ENCODE assay signal across 22 cellular contexts in genomic region chr17:69508814-69509213, GRCh38.
"Had no signal": no experiment of that assay in that cellular context is flagged by ENCODE, and none has a peak within 500 bp of the region (broad histone marks: within the 10 kb centered on the region; RNA-seq: fewer than 3 reads in every experiment).

No MANE protein-coding gene starts in this region.

- H3K9ac ChIP-seq: parathyroid adenoma had no signal

- H3K27ac ChIP-seq: dorsolateral prefrontal cortex, heart right ventricle, parathyroid adenoma, prostate gland, right lobe of liver, spleen, testis, tibial nerve, upper lobe of right lung, vagina had no signal

- FAIRE-seq: islet of Langerhans had no signal

- H3K4me1 ChIP-seq: heart right ventricle, parathyroid adenoma, right lobe of liver, testis, tibial nerve, upper lobe of right lung, vagina had no signal

- H3K9me3 ChIP-seq: prostate gland, right lobe of liver, testis, upper lobe of right lung, vagina had no signal

- DNase-seq: dorsolateral prefrontal cortex; effector CD8-positive, alpha-beta T cell; heart right ventricle; hypothalamus; kidney glomerular epithelial cell; mesendoderm; naive B cell; retina; right lobe of liver; spleen; stimulated activated CD4-positive, alpha-beta T cell treated with anti-CD3 and anti-CD28 coated beads, Interleukin-15, amount 100 ng/mL, for 24 hours; stimulated activated CD4-positive, alpha-beta T cell treated with anti-CD3 and anti-CD28 coated beads, Interleukin-1b, Interleukin-23, amount 100 ng/mL, for 48 hours; stimulated activated CD4-positive, alpha-beta T cell treated with anti-CD3 and anti-CD28 coated beads, Interleukin-4, amount 100 ng/mL, for 24 hours; stimulated activated naive B cell treated with anti-CD40 and anti-IgM and Interleukin-4, amounts not matched to agents 10 μg/mL and 1 μg/mL and 100 μg/mL, for 72 hours; stimulated activated naive CD8-positive, alpha-beta T cell treated with anti-CD3 and anti-CD28 coated beads, Interleukin-15, amount 100 ng/mL, for 72 hours; testis; upper lobe of right lung had no signal

- H3K4me3 ChIP-seq: dorsolateral prefrontal cortex, heart right ventricle, prostate gland, right lobe of liver, spleen, testis, tibial nerve, upper lobe of right lung, vagina had no signal

- H3K79me2 ChIP-seq: parathyroid adenoma had no signal

- H2AFZ ChIP-seq: parathyroid adenoma had no signal

- H3K27me3 ChIP-seq: dorsolateral prefrontal cortex, heart right ventricle, right lobe of liver, spleen, testis, tibial nerve, upper lobe of right lung, vagina had no signal

- H3K36me3 ChIP-seq: heart right ventricle, prostate gland, right lobe of liver, upper lobe of right lung, vagina had no signal
